8 cellular contexts compared by ENCODE assay signal in genomic region chr16:27639588-27640276, GRCh38.
DNase-seq lines count a peak whose midpoint lies in the region; ATAC-seq and TF ChIP-seq lines count a peak whose summit lies in the region.

No MANE protein-coding gene starts in this region.

- H3K4me2 ChIP-seq in OCI-LY3 (ENCODE audit: low read length): peak overlapping the region; percentile 34; the same call in 1 of the 2 replicates

- no peak for TF ChIP-seq POLR2A in thyroid gland (IDR thresholded peaks at IDR 0.05)

- H3K36me3 ChIP-seq in OCI-LY3 (replicated peaks; ENCODE audit: low read depth, low read length): no peaks in the 10 kb centered on the region
- H3K36me3 ChIP-seq in thyroid gland: no peaks in the 10 kb centered on the region

- H3K9ac ChIP-seq in OCI-LY3 (ENCODE audit: low read length): no peak overlapping the region

- no peak overlapping the region for H2AFZ ChIP-seq in OCI-LY3 (ENCODE audit: low read depth, low read length)

- H3K27me3 ChIP-seq in OCI-LY3 (ENCODE audit: low read depth, low read length) (no peaks in the 10 kb centered on the region), thyroid gland (no peaks in the 10 kb centered on the region)

- peak; percentile 10 for DNase-seq in stimulated activated CD4-positive, alpha-beta T cell treated with anti-CD3 and anti-CD28 coated beads, Interleukin-1b, Interleukin-23, amount 100 ng/mL, for 48 hours
- no peak for DNase-seq in stimulated activated CD4-positive, alpha-beta T cell treated with anti-CD3 and anti-CD28 coated beads, Interleukin-4, amount 100 ng/mL, for 1 hour
- peak in 43 of 61 donors; percentile 7 to 90 (median 59) for DNase-seq in caudate nucleus (lab: John Stamatoyannopoulos, UW)
- no peak for DNase-seq in left colon
- peak in 1 of 2 donors; percentile 32 for DNase-seq in thyroid gland

- H3K27ac ChIP-seq in OCI-LY3 (ENCODE audit: low read length) (no peak overlapping the region), caudate nucleus (ENCODE audit: low read depth, low read length) (peak overlapping the region; percentile 50), thyroid gland (peak overlapping the region; percentile 36 to 76 (median 41))

- TF ChIP-seq CTCF in OCI-LY3 (IDR thresholded peaks at IDR 0.05; ENCODE audit: low read depth, low read length) (peak; percentile 81), thyroid gland (IDR thresholded peaks at IDR 0.05) (peak in 4 of 6 experiments; percentile 20 to 55 (median 48))

- WGBS in thyroid gland, 2 donors: 60 to 67% methylated on average over 6 of the region's 6 CpGs

- no peaks in the 10 kb centered on the region for H3K9me3 ChIP-seq in OCI-LY3 (ENCODE audit: insufficient read depth, low read length)
- H3K9me3 ChIP-seq in thyroid gland: no peaks in the 10 kb centered on the region

- no peak overlapping the region for H3K4me3 ChIP-seq in OCI-LY3 (ENCODE audit: low read length)
- H3K4me3 ChIP-seq in thyroid gland (replicated peaks in 1 of 3): no peak overlapping the region

- no peaks in the 10 kb centered on the region for H4K20me1 ChIP-seq in OCI-LY3 (ENCODE audit: insufficient read depth, low read length)

- no peaks in the 10 kb centered on the region for H3K79me2 ChIP-seq in OCI-LY3 (ENCODE audit: low read length)

- intact Hi-C loops in left colon (cut with DNase I, micrococcal nuclease): no loop called here
- intact Hi-C loops in thyroid gland (cut with DNase I): no loop called here

- H3K4me1 ChIP-seq in OCI-LY3 (ENCODE audit: low read length): peaks cover 9% of the 10 kb centered on the region
- peaks cover 28 to 47% of the 10 kb centered on the region in 2 donors for H3K4me1 ChIP-seq in thyroid gland

- ATAC-seq in HG03342 (IDR thresholded peaks at IDR 0.05; ENCODE audit: unreplicated experiment): peak; percentile 67
- ATAC-seq in left colon: peak; percentile 69
- ATAC-seq in HG03196 (IDR thresholded peaks at IDR 0.05; ENCODE audit: unreplicated experiment): no peak

Comparison
In these comparisons a context has a peak if more than half of its experiments do, and no peak if none do; other contexts are left out.
1. DNase-seq: peak in stimulated activated CD4-positive, alpha-beta T cell treated with anti-CD3 and anti-CD28 coated beads, Interleukin-1b, Interleukin-23, amount 100 ng/mL, for 48 hours (single experiment) and caudate nucleus (43 of 61); none in stimulated activated CD4-positive, alpha-beta T cell treated with anti-CD3 and anti-CD28 coated beads, Interleukin-4, amount 100 ng/mL, for 1 hour (single experiment) and left colon (0 of 2).